In genomic region chr3:117886147-117886546, GRCh38 we compare ENCODE assay signal across 17 cellular contexts.
DNase-seq lines count a peak whose midpoint lies in the region; ATAC-seq lines count a peak whose summit lies in the region.
"Had no signal": no experiment of that assay in that cellular context is flagged by ENCODE, and none has a peak within 500 bp of the region (broad histone marks: within the 10 kb centered on the region; RNA-seq: fewer than 3 reads in every experiment).

No MANE protein-coding gene starts in this region.

- peak overlapping the region; percentile 24; the same call in 1 of the 2 replicates for H3K27ac ChIP-seq in BLaER1
- no peak overlapping the region for H3K27ac ChIP-seq in naive thymus-derived CD4-positive, alpha-beta T cell (ENCODE audit: low read depth, low read length)
- H3K27ac ChIP-seq: 22Rv1, A549, C4-2B had no signal

- H3K27me3 ChIP-seq in BLaER1 = no peaks in the 10 kb centered on the region
- no peaks in the 10 kb centered on the region for H3K27me3 ChIP-seq in naive thymus-derived CD4-positive, alpha-beta T cell (ENCODE audit: control insufficient read depth in 2 of 2, insufficient read depth in 2 of 2, low read length in 2 of 2)

- peaks cover 0 to 4% (median 0%) of the 10 kb centered on the region in 5 donors for H3K27me3 Mint-ChIP-seq in naive thymus-derived CD4-positive, alpha-beta T cell
- H3K27me3 Mint-ChIP-seq: B cell; CD4-positive, alpha-beta T cell had no signal

- peak overlapping the region; percentile 74 for H3K4me2 ChIP-seq in BLaER1
- H3K4me2 ChIP-seq: A549 had no signal

- CTCF ChIA-PET in naive thymus-derived CD4-positive, alpha-beta T cell (lab: Charles Lee) = no interaction called here

- ATAC-seq in GM19452 (IDR thresholded peaks at IDR 0.05; ENCODE audit: unreplicated experiment) = no peak
- no peak for ATAC-seq in naive thymus-derived CD4-positive, alpha-beta T cell
- ATAC-seq: A549; CD8-positive, alpha-beta T cell had no signal

- intact Hi-C loops in naive thymus-derived CD4-positive, alpha-beta T cell (cut with micrococcal nuclease) = no loop called here

- DNase-seq in NCI-H460 (ENCODE audit: extremely low read depth, low read depth) (peak; percentile 57), myocyte (ENCODE audit: low read depth) (peak; percentile 11), NCI-H1417 treated with DMSO at 0.1 percent for 48 hours (lab: John Stamatoyannopoulos, UW) (no peak)
- no peak for DNase-seq in naive thymus-derived CD4-positive, alpha-beta T cell
- DNase-seq: AML-193; Caco-2; Calu3; CD4-positive, alpha-beta T cell; CD8-positive, alpha-beta T cell; DMS79 treated with DMSO at 0.1 percent for 48 hours; GF-D8 had no signal

- no peak overlapping the region for H3K9ac ChIP-seq in BLaER1

- no peak overlapping the region for H3K4me3 Mint-ChIP-seq in naive thymus-derived CD4-positive, alpha-beta T cell
- H3K4me3 Mint-ChIP-seq: B cell; CD4-positive, alpha-beta T cell; CD8-positive, alpha-beta T cell had no signal

- POLR2A ChIA-PET in naive thymus-derived CD4-positive, alpha-beta T cell (lab: Charles Lee) = no interaction called here

- peaks cover 65% of the 10 kb centered on the region for H3K4me1 ChIP-seq in BLaER1
- no peaks in the 10 kb centered on the region for H3K4me1 ChIP-seq in naive thymus-derived CD4-positive, alpha-beta T cell (ENCODE audit: control insufficient read depth in 2 of 2, insufficient read depth in 2 of 2, low read length in 2 of 2)
- H3K4me1 ChIP-seq: A549, Caco-2 had no signal

- peaks cover 3% of the 10 kb centered on the region; the same call in 1 of the 2 replicates for H3K9me3 ChIP-seq in BLaER1
- H3K9me3 ChIP-seq in naive thymus-derived CD4-positive, alpha-beta T cell (ENCODE audit: control insufficient read depth in 2 of 3, low read length in 3 of 3) = no peaks in the 10 kb centered on the region
- H3K9me3 ChIP-seq: A549, Caco-2 had no signal

- no peaks in the 10 kb centered on the region for H4K20me1 ChIP-seq in BLaER1

- no peaks in the 10 kb centered on the region for H3K36me3 ChIP-seq in BLaER1
- no peaks in the 10 kb centered on the region for H3K36me3 ChIP-seq in naive thymus-derived CD4-positive, alpha-beta T cell (ENCODE audit: control insufficient read depth in 2 of 3, insufficient read depth in 3 of 3, low read length in 3 of 3)

- peaks cover 0 to 17% (median 3%) of the 10 kb centered on the region in 11 donors for H3K9me3 Mint-ChIP-seq in naive thymus-derived CD4-positive, alpha-beta T cell

- H3K27ac Mint-ChIP-seq in naive thymus-derived CD4-positive, alpha-beta T cell = no peak overlapping the region
- H3K27ac Mint-ChIP-seq: B cell; CD4-positive, alpha-beta T cell; CD8-positive, alpha-beta T cell had no signal

- peaks cover 0 to 4% (median 0%) of the 10 kb centered on the region in 5 donors for H3K36me3 Mint-ChIP-seq in naive thymus-derived CD4-positive, alpha-beta T cell
- H3K36me3 Mint-ChIP-seq: CD8-positive, alpha-beta T cell had no signal

- no peak overlapping the region for H3K4me3 ChIP-seq in BLaER1
- H3K4me3 ChIP-seq in naive thymus-derived CD4-positive, alpha-beta T cell (ENCODE audit: low read length) = no peak overlapping the region
- H3K4me3 ChIP-seq: A549 had no signal

- no peaks in the 10 kb centered on the region for H3K4me1 Mint-ChIP-seq in naive thymus-derived CD4-positive, alpha-beta T cell
- H3K4me1 Mint-ChIP-seq: B cell had no signal

Comparison
In these comparisons a context has a peak if more than half of its experiments do, and no peak if none do; other contexts are left out.
1. DNase-seq: peak in NCI-H460 (single experiment) and myocyte (single experiment); none in naive thymus-derived CD4-positive, alpha-beta T cell (0 of 9) and NCI-H1417 treated with DMSO at 0.1 percent for 48 hours (single experiment).